ENCODE assay signal across 1 cellular context in genomic region chr18:58231930-58232329, GRCh38.
TF ChIP-seq lines count a peak whose summit lies in the region.

No MANE protein-coding gene starts in this region.

TF ChIP-seq in WTC11, 78 proteins besides CTCF, POLR2A, EP300 and RAD21 (continued from another document):
- TF ChIP-seq ZBTB21 (CRISPR knock-in tag; IDR thresholded peaks at IDR 0.05; ENCODE audit: borderline replicate concordance) (no peak), CDX4 (CRISPR knock-in tag; IDR thresholded peaks at IDR 0.05; ENCODE audit: borderline replicate concordance) (no peak), NR3C1 (CRISPR knock-in tag; conservative IDR thresholded peaks at IDR 0.05; ENCODE audit: low read depth) (no peak), RELA (CRISPR knock-in tag; IDR thresholded peaks at IDR 0.05; ENCODE audit: borderline replicate concordance) (no peak), ZNF219 (CRISPR knock-in tag; IDR thresholded peaks at IDR 0.05; ENCODE audit: borderline replicate concordance) (no peak)
